ENCODE assay signal across 9 cellular contexts in the genomic region with DNA sequence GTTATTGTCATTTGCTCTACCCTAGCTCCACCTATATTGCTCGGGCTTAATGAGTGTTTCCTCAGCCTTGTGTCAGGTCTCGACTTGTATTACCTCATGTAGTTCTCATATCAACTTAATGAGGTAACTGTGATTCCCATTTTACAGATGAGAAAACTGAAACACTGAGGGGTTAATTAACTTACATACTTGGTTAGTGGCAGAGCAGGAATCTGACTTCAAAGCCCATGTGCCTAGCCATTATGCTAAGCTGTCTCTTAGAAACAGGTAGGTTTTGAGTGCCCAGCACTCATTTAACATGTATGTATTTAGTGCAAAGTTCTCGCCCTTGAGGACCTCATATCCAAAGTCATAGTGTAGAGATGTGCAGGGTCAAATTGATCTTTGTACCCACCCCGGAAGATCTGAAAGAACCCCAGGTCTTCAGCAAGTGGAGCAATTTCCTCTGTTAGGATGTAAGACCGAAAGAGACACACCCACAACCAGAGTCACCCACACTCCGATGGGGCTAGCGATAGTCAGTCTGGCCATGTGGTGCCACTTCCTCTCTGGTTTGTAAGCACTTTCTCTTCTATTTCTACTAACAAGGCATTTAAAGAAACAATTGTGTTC.
DNase-seq lines count a peak whose midpoint lies in the region; ATAC-seq and TF ChIP-seq lines count a peak whose summit lies in the region.
"Had no signal": no experiment of that assay in that cellular context is flagged by ENCODE, and none has a peak within 500 bp of the region (broad histone marks: within the 10 kb centered on the region; RNA-seq: fewer than 3 reads in every experiment).

No MANE protein-coding gene starts in this region.

- TF ChIP-seq CTCF in breast epithelium (IDR thresholded peaks at IDR 0.05): no peak
- no peak for TF ChIP-seq CTCF in A673 (conservative IDR thresholded peaks at IDR 0.05; ENCODE audit: low read depth, low read length)
- no peak for TF ChIP-seq CTCF in vagina (IDR thresholded peaks at IDR 0.05)

- ATAC-seq in GM18858 (IDR thresholded peaks at IDR 0.05; ENCODE audit: unreplicated experiment) (peak; percentile 85), HG02970 (IDR thresholded peaks at IDR 0.05; ENCODE audit: low FRiP score, unreplicated experiment) (peak; percentile 93)
- ATAC-seq: HCT116 had no signal

- H3K27ac ChIP-seq in breast epithelium: no peak overlapping the region
- no peak overlapping the region for H3K27ac ChIP-seq in A673 (ENCODE audit: low read depth, low read length, poor library complexity, severe bottlenecking)
- no peak overlapping the region for H3K27ac ChIP-seq in vagina

- POLR2A ChIA-PET in A673 (lab: Charles Lee; ENCODE audit: low non-redundant PET): no interaction called here

- BruUV-seq in A673 (replicated peaks; lab: Mats Ljungman, UMichigan): no TSS peak

- intact Hi-C loops in breast epithelium (cut with DNase I; ENCODE audit: low total_unique reads): no loop called here
- intact Hi-C loops in A673 (cut with micrococcal nuclease; ENCODE audit: unreplicated experiment): no loop called here
- intact Hi-C loops in vagina (cut with DNase I): no loop called here

- H3K36me3 ChIP-seq in breast epithelium (no peaks in the 10 kb centered on the region), A673 (ENCODE audit: insufficient read depth, low read length, poor library complexity, severe bottlenecking) (no peaks in the 10 kb centered on the region), vagina (no peaks in the 10 kb centered on the region)

- CTCF ChIA-PET in A673 (lab: Charles Lee): no interaction called here

- no peaks in the 10 kb centered on the region for H3K4me1 ChIP-seq in breast epithelium
- H3K4me1 ChIP-seq in A673 (ENCODE audit: insufficient read depth, low read length, poor library complexity, severe bottlenecking): peaks cover 38% of the 10 kb centered on the region
- peaks cover 10% of the 10 kb centered on the region for H3K4me1 ChIP-seq in vagina

- H3K9me3 ChIP-seq in breast epithelium: no peaks in the 10 kb centered on the region
- H3K9me3 ChIP-seq in A673 (ENCODE audit: low read depth, low read length, poor library complexity, severe bottlenecking): no peaks in the 10 kb centered on the region
- H3K9me3 ChIP-seq in vagina: no peaks in the 10 kb centered on the region

- no peaks in the 10 kb centered on the region for H3K27me3 ChIP-seq in breast epithelium
- H3K27me3 ChIP-seq in A673 (replicated peaks; ENCODE audit: insufficient read depth, low read depth, low read length, poor library complexity): no peaks in the 10 kb centered on the region
- H3K27me3 ChIP-seq in vagina: no peaks in the 10 kb centered on the region

- DNase-seq in SIG-M5 (lab: John Stamatoyannopoulos, UW) (peak; percentile 52), breast epithelium (ENCODE audit: low spot score in 2 of 2) (no peak), A673 (ENCODE audit: low spot score) (no peak), vagina (ENCODE audit: extremely low spot score in 2 of 2) (no peak)
- DNase-seq in activated effector memory CD4-positive, alpha-beta T cell treated with anti-CD3 and anti-CD28 coated beads, Interleukin-2, amount 50 U/mL, for 16 hours: peak; percentile 87
- DNase-seq in stimulated activated CD4-positive, alpha-beta T cell treated with anti-CD3 and anti-CD28 coated beads, Interleukin-12 subunit alpha, Interleukin-12 subunit beta, amount 100 ng/mL, for 48 hours (ENCODE audit: low read depth in 2 of 3, low spot score in 1 of 3): peak; percentile 54 to 68 (median 61)

- no peak for TF ChIP-seq POLR2A in breast epithelium (IDR thresholded peaks at IDR 0.05)
- no peak for TF ChIP-seq POLR2A in vagina (IDR thresholded peaks at IDR 0.05)

- H3K4me3 ChIP-seq in breast epithelium (no peak overlapping the region), A673 (ENCODE audit: low read depth, low read length, poor library complexity, severe bottlenecking) (no peak overlapping the region), vagina (no peak overlapping the region)

Comparison
In these comparisons a context has a peak if more than half of its experiments do, and no peak if none do; other contexts are left out.
1. DNase-seq: peak in SIG-M5 (single experiment), activated effector memory CD4-positive, alpha-beta T cell treated with anti-CD3 and anti-CD28 coated beads, Interleukin-2, amount 50 U/mL, for 16 hours (single experiment) and stimulated activated CD4-positive, alpha-beta T cell treated with anti-CD3 and anti-CD28 coated beads, Interleukin-12 subunit alpha, Interleukin-12 subunit beta, amount 100 ng/mL, for 48 hours (3 of 3); none in breast epithelium (0 of 2), A673 (single experiment) and vagina (0 of 2).